ENCODE assay signal across 28 cellular contexts in the genomic region with DNA sequence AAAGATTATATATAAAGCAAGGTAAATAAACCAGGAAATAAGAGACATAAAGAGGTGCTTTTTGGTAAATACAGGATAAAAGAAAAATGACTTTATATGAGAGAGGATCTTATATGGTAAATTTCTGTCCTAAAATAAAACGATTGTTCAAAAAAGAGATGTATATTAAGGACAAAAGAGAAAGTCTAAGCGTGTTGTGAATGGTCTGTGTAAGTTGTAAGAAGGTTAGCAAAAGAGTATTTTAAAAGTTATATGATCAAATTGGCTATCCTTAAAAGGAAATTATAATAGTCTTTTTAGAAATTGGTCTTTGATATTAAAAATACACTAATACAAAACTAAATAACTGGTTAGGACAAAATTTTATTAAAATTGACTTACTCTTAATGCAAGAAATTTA. TPM values are rescaled to one million over a fixed set of nuclear protein-coding genes. Genes with fewer than 3 reads are reported as not detected.
DNase-seq lines count a peak whose midpoint lies in the region; ATAC-seq lines count a peak whose summit lies in the region.
"Had no signal": no experiment of that assay in that cellular context is flagged by ENCODE, and none has a peak within 500 bp of the region (broad histone marks: within the 10 kb centered on the region; RNA-seq: fewer than 3 reads in every experiment).

No MANE protein-coding gene starts in this region.

- H2AFZ ChIP-seq in neuronal stem cell (ENCODE audit: low read length): no peak overlapping the region

- H3K36me3 ChIP-seq in neuronal stem cell (replicated peaks in 1 of 2; ENCODE audit: control insufficient read depth in 2 of 2, insufficient read depth in 2 of 2, low read length in 2 of 2): no peaks in the 10 kb centered on the region
- H3K36me3 ChIP-seq: adrenal gland, HAP-1, Peyer's patch had no signal

- H3K18ac ChIP-seq in neuronal stem cell (ENCODE audit: low read length): no peak overlapping the region

- H3K4me1 ChIP-seq in neuronal stem cell (ENCODE audit: control insufficient read depth in 2 of 2, insufficient read depth in 1 of 2, low read depth in 1 of 2, low read length in 2 of 2): no peaks in the 10 kb centered on the region
- H3K4me1 ChIP-seq: adrenal gland, body of pancreas, HAP-1, Peyer's patch had no signal

- no peak overlapping the region for H3K27ac ChIP-seq in neuronal stem cell (replicated peaks; ENCODE audit: low read length)
- H3K27ac ChIP-seq: adrenal gland, body of pancreas, dorsolateral prefrontal cortex, Peyer's patch had no signal

- peaks cover 0 to 10% of the 10 kb centered on the region in 2 donors for H3K9me3 ChIP-seq in neuronal stem cell (replicated peaks in 1 of 2; ENCODE audit: control insufficient read depth in 2 of 2, insufficient read depth in 1 of 2, low read depth in 1 of 2, low read length in 2 of 2)
- H3K9me3 ChIP-seq: adrenal gland, HAP-1, Peyer's patch had no signal

- DNase-seq in NCI-H2171 treated with DMSO at 0.1 percent for 48 hours (lab: John Stamatoyannopoulos, UW) (peak; percentile 65), NCI-H2171 (lab: John Stamatoyannopoulos, UW) (no peak), NAMALWA (ENCODE audit: low spot score) (peak; percentile 25), cerebellar cortex (ENCODE audit: low spot score) (peak; percentile 9), neuronal stem cell (ENCODE audit: low spot score) (peak; percentile 39), GM19240 (ENCODE audit: insufficient read length, low spot score) (no peak)
- no peak for DNase-seq in activated CD4-positive, alpha-beta T cell treated with anti-CD3 and anti-CD28 coated beads, Interleukin-2, amount 50 U/mL, for 1 hour
- DNase-seq: activated CD4-positive, alpha-beta memory T cell treated with anti-CD3 and anti-CD28 coated beads for 36 hours; activated CD4-positive, CD25-positive, alpha-beta regulatory T cell treated with anti-CD3 and anti-CD28 coated beads, Interleukin-2, amount 50 U/mL, for 72 hours; activated naive CD4-positive, alpha-beta T cell treated with anti-CD3 and anti-CD28 coated beads, Interleukin-2, amount 10 ng/mL, durations not matched to agents 7 days and 5 days; adrenal gland; body of pancreas; Calu3; dorsolateral prefrontal cortex; hypothalamus; mesenchymal stem cell; NCI-H1105 treated with DMSO at 0.1 percent for 48 hours; NCI-H187 treated with DMSO at 0.1 percent for 48 hours; NCI-H524; NK-92 treated with Interleukin-12 subunit alpha and Interleukin-12 subunit beta, amount 100 ng/mL, for 24 hours; Peyer's patch; SHP77 treated with DMSO at 0.1 percent for 48 hours; small intestine; stimulated activated naive CD8-positive, alpha-beta T cell treated with anti-CD3 and anti-CD28 coated beads, Interleukin-15, Interleukin-2, amounts not matched to agents 100 U/mL and 50 U/mL, for 24 hours; T-helper 2 cell had no signal

- H2AK5ac ChIP-seq in neuronal stem cell (ENCODE audit: low read depth, low read length): no peak overlapping the region

- no peak overlapping the region for H4K8ac ChIP-seq in neuronal stem cell (ENCODE audit: low read depth, low read length)

- ATAC-seq in GM19395 (IDR thresholded peaks at IDR 0.05; ENCODE audit: unreplicated experiment): no peak
- ATAC-seq: body of pancreas; left lobe of liver; stimulated activated naive CD8-positive, alpha-beta T cell treated with anti-CD3 and anti-CD28 coated beads, Interleukin-15, Interleukin-2, amounts not matched to agents 100 U/mL and 50 U/mL, for 24 hours had no signal

- H3K4ac ChIP-seq in neuronal stem cell (ENCODE audit: low read length): no peak overlapping the region

- no peak overlapping the region for H3K9ac ChIP-seq in neuronal stem cell (ENCODE audit: low read depth, low read length, poor library complexity)

- no peak overlapping the region for H2BK15ac ChIP-seq in neuronal stem cell (ENCODE audit: low read length)

- H4K91ac ChIP-seq in neuronal stem cell (ENCODE audit: low read depth, low read length, poor library complexity): no peak overlapping the region

- no peak overlapping the region for H2BK12ac ChIP-seq in neuronal stem cell (ENCODE audit: low read length)

- no peak overlapping the region for H3K4me2 ChIP-seq in neuronal stem cell (ENCODE audit: insufficient read depth, low read length, poor library complexity, severe bottlenecking)

- no peak overlapping the region for H3K4me3 ChIP-seq in neuronal stem cell (ENCODE audit: low read length in 2 of 2)
- H3K4me3 ChIP-seq: adrenal gland, body of pancreas, dorsolateral prefrontal cortex, HAP-1, Peyer's patch had no signal

- no peak overlapping the region for H2BK5ac ChIP-seq in neuronal stem cell (ENCODE audit: low read length)

- H3K23ac ChIP-seq in neuronal stem cell (ENCODE audit: low read depth, low read length, poor library complexity): no peak overlapping the region

- H3K79me1 ChIP-seq in neuronal stem cell (ENCODE audit: low read depth, low read length): no peaks in the 10 kb centered on the region

- H3K27me3 ChIP-seq in neuronal stem cell (ENCODE audit: control insufficient read depth in 3 of 3, insufficient read depth in 3 of 3, low read depth in 1 of 3, low read length in 3 of 3): no peaks in the 10 kb centered on the region
- H3K27me3 ChIP-seq: adrenal gland, body of pancreas, Peyer's patch had no signal

- WGBS in neuronal stem cell (ENCODE audit: extremely low coverage in 2 of 2, insufficient read length in 2 of 2, insufficient replicate concordance in 1 of 2), 2 donors: no CpG with 5 or more reads among the region's 2 CpGs

- no peak overlapping the region for H3K14ac ChIP-seq in neuronal stem cell (ENCODE audit: low read length)

- H2BK120ac ChIP-seq in neuronal stem cell (ENCODE audit: low read depth, low read length): no peak overlapping the region

RNA-seq across cellular contexts. Expression of a gene that starts 14.1 kb away (rescaled TPM):
- polyA plus RNA-seq in neuronal stem cell (2013, experiment 1 of 2): not detected
- polyA plus RNA-seq in neuronal stem cell (2013, experiment 2 of 2): not detected
- polyA plus RNA-seq: adrenal gland, small intestine had no signal

Comparison
In these comparisons a context has a peak if more than half of its experiments do, and no peak if none do; other contexts are left out.
1. DNase-seq: peak in NCI-H2171 treated with DMSO at 0.1 percent for 48 hours (single experiment), NAMALWA (single experiment), cerebellar cortex (single experiment) and neuronal stem cell (single experiment); none in NCI-H2171 (single experiment), GM19240 (single experiment) and activated CD4-positive, alpha-beta T cell treated with anti-CD3 and anti-CD28 coated beads, Interleukin-2, amount 50 U/mL, for 1 hour (single experiment).